ENCODE assay signal across 1 cellular context in the genomic region with DNA sequence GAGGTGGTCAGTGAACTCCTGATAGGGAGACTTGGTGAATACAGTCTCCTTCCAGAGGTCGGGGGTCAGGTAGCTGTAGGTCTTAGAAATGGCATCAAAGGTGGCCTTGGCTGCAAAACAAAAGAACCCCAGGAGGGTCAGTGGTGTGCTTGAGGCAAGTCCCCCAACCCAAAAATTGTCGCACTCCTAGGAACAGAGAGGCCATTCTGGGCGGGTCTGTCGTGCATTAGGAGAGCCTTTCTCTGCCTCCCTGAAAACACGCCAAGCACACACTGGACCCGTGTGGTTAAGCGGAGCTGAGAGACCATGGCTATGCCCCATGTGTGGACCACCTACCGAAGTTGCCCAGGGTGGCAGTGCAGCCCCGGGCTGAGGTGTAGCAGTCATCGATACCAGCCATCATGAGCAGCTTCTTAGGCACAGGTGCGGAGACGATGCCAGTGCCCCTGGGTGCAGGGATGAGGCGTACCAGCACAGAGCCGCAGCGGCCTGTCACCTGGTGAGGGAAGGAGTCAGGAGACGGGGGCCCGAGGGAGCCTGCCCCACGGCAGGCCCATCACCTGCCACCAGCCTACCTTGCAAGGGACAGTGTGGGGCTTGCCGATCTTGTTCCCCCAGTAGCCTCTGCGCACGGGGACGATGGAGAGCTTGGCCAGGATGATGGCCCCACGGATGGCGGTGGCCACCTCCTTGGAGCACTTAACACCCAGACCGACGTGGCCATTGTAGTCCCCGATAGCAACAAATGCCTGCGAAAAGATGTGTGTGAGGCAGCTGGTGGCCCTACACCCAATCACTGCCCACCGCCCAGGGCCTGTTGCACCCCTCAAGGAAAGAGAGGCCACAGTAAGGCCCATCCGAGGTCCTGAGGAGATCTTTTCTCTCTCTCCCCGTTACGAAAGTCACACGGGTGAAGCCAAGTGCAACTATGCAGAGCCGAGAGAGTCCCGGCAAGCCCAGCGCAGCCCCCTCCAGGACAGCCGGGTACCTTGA.
A peak's percentile ranks its signal among the peaks of the same experiment; 100 is the strongest.
TF ChIP-seq lines count a peak whose summit lies in the region.

No MANE protein-coding gene starts in this region.

TF ChIP-seq in HEK293, 187 proteins besides CTCF, POLR2A, EP300 and RAD21 (continued from another document):
- TF ChIP-seq, protein P1, sequence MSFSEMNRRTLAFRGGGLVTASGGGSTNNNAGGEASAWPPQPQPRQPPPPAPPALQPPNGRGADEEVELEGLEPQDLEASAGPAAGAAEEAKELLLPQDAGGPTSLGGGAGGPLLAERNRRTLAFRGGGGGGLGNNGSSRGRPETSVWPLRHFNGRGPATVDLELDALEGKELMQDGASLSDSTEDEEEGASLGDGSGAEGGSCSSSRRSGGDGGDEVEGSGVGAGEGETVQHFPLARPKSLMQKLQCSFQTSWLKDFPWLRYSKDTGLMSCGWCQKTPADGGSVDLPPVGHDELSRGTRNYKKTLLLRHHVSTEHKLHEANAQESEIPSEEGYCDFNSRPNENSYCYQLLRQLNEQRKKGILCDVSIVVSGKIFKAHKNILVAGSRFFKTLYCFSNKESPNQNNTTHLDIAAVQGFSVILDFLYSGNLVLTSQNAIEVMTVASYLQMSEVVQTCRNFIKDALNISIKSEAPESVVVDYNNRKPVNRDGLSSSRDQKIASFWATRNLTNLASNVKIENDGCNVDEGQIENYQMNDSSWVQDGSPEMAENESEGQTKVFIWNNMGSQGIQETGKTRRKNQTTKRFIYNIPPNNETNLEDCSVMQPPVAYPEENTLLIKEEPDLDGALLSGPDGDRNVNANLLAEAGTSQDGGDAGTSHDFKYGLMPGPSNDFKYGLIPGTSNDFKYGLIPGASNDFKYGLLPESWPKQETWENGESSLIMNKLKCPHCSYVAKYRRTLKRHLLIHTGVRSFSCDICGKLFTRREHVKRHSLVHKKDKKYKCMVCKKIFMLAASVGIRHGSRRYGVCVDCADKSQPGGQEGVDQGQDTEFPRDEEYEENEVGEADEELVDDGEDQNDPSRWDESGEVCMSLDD (tag by site-specific recombination; IDR thresholded peaks at IDR 0.05), result 0 out of 2 replicates have a peak, but pooled peaks have one; percentile 13
- 0 out of 2 replicates have a peak, but pooled peaks have one; percentile 17 for TF ChIP-seq ZSCAN30 (tag by site-specific recombination; IDR thresholded peaks at IDR 0.05)
- TF ChIP-seq ZNF10 (tag by site-specific recombination; IDR thresholded peaks at IDR 0.05), result peak; percentile 90
- TF ChIP-seq, protein P2, sequence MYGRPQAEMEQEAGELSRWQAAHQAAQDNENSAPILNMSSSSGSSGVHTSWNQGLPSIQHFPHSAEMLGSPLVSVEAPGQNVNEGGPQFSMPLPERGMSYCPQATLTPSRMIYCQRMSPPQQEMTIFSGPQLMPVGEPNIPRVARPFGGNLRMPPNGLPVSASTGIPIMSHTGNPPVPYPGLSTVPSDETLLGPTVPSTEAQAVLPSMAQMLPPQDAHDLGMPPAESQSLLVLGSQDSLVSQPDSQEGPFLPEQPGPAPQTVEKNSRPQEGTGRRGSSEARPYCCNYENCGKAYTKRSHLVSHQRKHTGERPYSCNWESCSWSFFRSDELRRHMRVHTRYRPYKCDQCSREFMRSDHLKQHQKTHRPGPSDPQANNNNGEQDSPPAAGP (tag by site-specific recombination; IDR thresholded peaks at IDR 0.05), result peak; percentile 20; the same call in 1 of the 2 replicates
- peak; percentile 37; the same call in 1 of the 2 replicates for TF ChIP-seq YY2 (tag by site-specific recombination; IDR thresholded peaks at IDR 0.05)
- TF ChIP-seq ZBTB17 (tag by site-specific recombination; IDR thresholded peaks at IDR 0.05), result peak; percentile 66
- TF ChIP-seq KLF7 (tag by site-specific recombination; IDR thresholded peaks at IDR 0.05; ENCODE audit: borderline replicate concordance), result 0 out of 2 replicates have a peak, but pooled peaks have one; percentile 17
- TF ChIP-seq ZNF2 (tag by site-specific recombination; IDR thresholded peaks at IDR 0.05), result peak; percentile 20; the same call in 1 of the 2 replicates
- peak; percentile 70 for TF ChIP-seq GLIS2 (tag by site-specific recombination; IDR thresholded peaks at IDR 0.05)
- TF ChIP-seq ZNF76 (tag by site-specific recombination; IDR thresholded peaks at IDR 0.05; ENCODE audit: borderline replicate concordance, low read depth), result peak; percentile 49; the same call in 1 of the 2 replicates
- TF ChIP-seq, protein P3, sequence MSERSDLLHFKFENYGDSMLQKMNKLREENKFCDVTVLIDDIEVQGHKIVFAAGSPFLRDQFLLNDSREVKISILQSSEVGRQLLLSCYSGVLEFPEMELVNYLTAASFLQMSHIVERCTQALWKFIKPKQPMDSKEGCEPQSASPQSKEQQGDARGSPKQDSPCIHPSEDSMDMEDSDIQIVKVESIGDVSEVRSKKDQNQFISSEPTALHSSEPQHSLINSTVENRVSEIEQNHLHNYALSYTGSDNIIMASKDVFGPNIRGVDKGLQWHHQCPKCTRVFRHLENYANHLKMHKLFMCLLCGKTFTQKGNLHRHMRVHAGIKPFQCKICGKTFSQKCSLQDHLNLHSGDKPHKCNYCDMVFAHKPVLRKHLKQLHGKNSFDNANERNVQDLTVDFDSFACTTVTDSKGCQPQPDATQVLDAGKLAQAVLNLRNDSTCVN (tag by site-specific recombination; optimal IDR thresholded peaks at IDR 0.05), result peak; percentile 15
- peak; percentile 84 for TF ChIP-seq SCRT2 (tag by site-specific recombination; IDR thresholded peaks at IDR 0.05)
- TF ChIP-seq ZNF335 (tag by site-specific recombination; conservative IDR thresholded peaks at IDR 0.05), result peak; percentile 12
- TF ChIP-seq, protein P4, sequence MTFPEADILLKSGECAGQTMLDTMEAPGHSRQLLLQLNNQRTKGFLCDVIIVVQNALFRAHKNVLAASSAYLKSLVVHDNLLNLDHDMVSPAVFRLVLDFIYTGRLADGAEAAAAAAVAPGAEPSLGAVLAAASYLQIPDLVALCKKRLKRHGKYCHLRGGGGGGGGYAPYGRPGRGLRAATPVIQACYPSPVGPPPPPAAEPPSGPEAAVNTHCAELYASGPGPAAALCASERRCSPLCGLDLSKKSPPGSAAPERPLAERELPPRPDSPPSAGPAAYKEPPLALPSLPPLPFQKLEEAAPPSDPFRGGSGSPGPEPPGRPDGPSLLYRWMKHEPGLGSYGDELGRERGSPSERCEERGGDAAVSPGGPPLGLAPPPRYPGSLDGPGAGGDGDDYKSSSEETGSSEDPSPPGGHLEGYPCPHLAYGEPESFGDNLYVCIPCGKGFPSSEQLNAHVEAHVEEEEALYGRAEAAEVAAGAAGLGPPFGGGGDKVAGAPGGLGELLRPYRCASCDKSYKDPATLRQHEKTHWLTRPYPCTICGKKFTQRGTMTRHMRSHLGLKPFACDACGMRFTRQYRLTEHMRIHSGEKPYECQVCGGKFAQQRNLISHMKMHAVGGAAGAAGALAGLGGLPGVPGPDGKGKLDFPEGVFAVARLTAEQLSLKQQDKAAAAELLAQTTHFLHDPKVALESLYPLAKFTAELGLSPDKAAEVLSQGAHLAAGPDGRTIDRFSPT (tag by site-specific recombination; IDR thresholded peaks at IDR 0.05), result peak; percentile 98
- TF ChIP-seq SP7 (tag by site-specific recombination; IDR thresholded peaks at IDR 0.05), result peak; percentile 41; the same call in 1 of the 2 replicates
- TF ChIP-seq BCL11A (tag by site-specific recombination; IDR thresholded peaks at IDR 0.05; ENCODE audit: low read depth), result peak; percentile 18
- peak; percentile 18; the same call in 1 of the 2 replicates for TF ChIP-seq ZNF239 (tag by site-specific recombination; IDR thresholded peaks at IDR 0.05)
- TF ChIP-seq WT1 (tag by site-specific recombination; IDR thresholded peaks at IDR 0.05), result peak; percentile 17; the same call in 1 of the 2 replicates
- peak; percentile 80 for TF ChIP-seq ZNF600 (tag by site-specific recombination; IDR thresholded peaks at IDR 0.05)
- TF ChIP-seq, protein P5, sequence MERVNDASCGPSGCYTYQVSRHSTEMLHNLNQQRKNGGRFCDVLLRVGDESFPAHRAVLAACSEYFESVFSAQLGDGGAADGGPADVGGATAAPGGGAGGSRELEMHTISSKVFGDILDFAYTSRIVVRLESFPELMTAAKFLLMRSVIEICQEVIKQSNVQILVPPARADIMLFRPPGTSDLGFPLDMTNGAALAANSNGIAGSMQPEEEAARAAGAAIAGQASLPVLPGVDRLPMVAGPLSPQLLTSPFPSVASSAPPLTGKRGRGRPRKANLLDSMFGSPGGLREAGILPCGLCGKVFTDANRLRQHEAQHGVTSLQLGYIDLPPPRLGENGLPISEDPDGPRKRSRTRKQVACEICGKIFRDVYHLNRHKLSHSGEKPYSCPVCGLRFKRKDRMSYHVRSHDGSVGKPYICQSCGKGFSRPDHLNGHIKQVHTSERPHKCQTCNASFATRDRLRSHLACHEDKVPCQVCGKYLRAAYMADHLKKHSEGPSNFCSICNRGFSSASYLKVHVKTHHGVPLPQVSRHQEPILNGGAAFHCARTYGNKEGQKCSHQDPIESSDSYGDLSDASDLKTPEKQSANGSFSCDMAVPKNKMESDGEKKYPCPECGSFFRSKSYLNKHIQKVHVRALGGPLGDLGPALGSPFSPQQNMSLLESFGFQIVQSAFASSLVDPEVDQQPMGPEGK (tag by site-specific recombination; IDR thresholded peaks at IDR 0.05), result peak; percentile 40
- TF ChIP-seq, protein P6, sequence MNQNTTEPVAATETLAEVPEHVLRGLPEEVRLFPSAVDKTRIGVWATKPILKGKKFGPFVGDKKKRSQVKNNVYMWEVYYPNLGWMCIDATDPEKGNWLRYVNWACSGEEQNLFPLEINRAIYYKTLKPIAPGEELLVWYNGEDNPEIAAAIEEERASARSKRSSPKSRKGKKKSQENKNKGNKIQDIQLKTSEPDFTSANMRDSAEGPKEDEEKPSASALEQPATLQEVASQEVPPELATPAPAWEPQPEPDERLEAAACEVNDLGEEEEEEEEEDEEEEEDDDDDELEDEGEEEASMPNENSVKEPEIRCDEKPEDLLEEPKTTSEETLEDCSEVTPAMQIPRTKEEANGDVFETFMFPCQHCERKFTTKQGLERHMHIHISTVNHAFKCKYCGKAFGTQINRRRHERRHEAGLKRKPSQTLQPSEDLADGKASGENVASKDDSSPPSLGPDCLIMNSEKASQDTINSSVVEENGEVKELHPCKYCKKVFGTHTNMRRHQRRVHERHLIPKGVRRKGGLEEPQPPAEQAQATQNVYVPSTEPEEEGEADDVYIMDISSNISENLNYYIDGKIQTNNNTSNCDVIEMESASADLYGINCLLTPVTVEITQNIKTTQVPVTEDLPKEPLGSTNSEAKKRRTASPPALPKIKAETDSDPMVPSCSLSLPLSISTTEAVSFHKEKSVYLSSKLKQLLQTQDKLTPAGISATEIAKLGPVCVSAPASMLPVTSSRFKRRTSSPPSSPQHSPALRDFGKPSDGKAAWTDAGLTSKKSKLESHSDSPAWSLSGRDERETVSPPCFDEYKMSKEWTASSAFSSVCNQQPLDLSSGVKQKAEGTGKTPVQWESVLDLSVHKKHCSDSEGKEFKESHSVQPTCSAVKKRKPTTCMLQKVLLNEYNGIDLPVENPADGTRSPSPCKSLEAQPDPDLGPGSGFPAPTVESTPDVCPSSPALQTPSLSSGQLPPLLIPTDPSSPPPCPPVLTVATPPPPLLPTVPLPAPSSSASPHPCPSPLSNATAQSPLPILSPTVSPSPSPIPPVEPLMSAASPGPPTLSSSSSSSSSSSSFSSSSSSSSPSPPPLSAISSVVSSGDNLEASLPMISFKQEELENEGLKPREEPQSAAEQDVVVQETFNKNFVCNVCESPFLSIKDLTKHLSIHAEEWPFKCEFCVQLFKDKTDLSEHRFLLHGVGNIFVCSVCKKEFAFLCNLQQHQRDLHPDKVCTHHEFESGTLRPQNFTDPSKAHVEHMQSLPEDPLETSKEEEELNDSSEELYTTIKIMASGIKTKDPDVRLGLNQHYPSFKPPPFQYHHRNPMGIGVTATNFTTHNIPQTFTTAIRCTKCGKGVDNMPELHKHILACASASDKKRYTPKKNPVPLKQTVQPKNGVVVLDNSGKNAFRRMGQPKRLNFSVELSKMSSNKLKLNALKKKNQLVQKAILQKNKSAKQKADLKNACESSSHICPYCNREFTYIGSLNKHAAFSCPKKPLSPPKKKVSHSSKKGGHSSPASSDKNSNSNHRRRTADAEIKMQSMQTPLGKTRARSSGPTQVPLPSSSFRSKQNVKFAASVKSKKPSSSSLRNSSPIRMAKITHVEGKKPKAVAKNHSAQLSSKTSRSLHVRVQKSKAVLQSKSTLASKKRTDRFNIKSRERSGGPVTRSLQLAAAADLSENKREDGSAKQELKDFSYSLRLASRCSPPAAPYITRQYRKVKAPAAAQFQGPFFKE (tag by site-specific recombination; IDR thresholded peaks at IDR 0.05; ENCODE audit: borderline replicate concordance), result peak; percentile 91; the same call in 1 of the 2 replicates
- TF ChIP-seq GLIS1 (tag by site-specific recombination; IDR thresholded peaks at IDR 0.05), result peak; percentile 28; the same call in 1 of the 2 replicates
- TF ChIP-seq, protein P7, sequence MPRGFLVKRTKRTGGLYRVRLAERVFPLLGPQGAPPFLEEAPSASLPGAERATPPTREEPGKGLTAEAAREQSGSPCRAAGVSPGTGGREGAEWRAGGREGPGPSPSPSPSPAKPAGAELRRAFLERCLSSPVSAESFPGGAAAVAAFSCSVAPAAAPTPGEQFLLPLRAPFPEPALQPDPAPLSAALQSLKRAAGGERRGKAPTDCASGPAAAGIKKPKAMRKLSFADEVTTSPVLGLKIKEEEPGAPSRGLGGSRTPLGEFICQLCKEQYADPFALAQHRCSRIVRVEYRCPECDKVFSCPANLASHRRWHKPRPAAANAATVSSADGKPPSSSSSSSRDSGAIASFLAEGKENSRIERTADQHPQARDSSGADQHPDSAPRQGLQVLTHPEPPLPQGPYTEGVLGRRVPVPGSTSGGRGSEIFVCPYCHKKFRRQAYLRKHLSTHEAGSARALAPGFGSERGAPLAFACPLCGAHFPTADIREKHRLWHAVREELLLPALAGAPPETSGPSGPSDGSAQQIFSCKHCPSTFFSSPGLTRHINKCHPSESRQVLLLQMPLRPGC (tag by site-specific recombination; IDR thresholded peaks at IDR 0.05), result peak; percentile 18; the same call in 1 of the 2 replicates
